9 cellular contexts compared by ENCODE assay signal in the genomic region with DNA sequence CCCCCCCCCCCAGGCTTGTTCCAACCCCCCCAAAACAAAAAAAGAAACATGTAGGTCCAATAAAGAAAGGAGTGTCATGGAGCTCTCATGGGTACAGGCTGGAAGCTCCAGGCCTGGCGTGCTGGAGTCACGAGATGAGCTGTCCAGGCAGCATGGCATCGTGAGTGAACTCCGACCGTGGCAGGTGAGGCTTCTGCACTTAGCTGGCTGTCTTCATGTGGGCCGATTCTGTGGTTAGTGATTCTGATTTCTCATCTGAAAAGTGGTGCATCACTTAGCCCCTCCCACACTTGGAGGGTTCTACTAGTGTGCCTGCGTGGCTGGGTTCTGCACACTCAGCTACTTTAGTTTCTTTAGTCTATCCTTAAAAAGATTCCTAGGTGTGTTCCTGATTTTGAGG.
A peak's percentile ranks its signal among the peaks of the same experiment; 100 is the strongest.
DNase-seq lines count a peak whose midpoint lies in the region; ATAC-seq lines count a peak whose summit lies in the region.
"Had no signal": no experiment of that assay in that cellular context is flagged by ENCODE, and none has a peak within 500 bp of the region (broad histone marks: within the 10 kb centered on the region; RNA-seq: fewer than 3 reads in every experiment).

No MANE protein-coding gene starts in this region.

- peak; percentile 97 for ATAC-seq in activated CD4-positive, CD25-positive, alpha-beta regulatory T cell treated with anti-CD3 and anti-CD28 coated beads, Interleukin-2, amount 50 U/mL, for 24 hours
- ATAC-seq in right cardiac atrium = no peak

- H3K27ac ChIP-seq in right cardiac atrium (ENCODE audit: low read length) = no peak overlapping the region
- H3K27ac ChIP-seq: epithelial cell of prostate had no signal

- peak; percentile 73 for DNase-seq in stimulated activated naive CD4-positive, alpha-beta T cell treated with Interleukin-2 at 50 U/mL for 16 hours (lab: John Stamatoyannopoulos, UW)
- no peak for DNase-seq in stimulated activated naive CD4-positive, alpha-beta T cell (lab: John Stamatoyannopoulos, UW)
- peak; percentile 19 for DNase-seq in effector CD4-positive, alpha-beta T cell
- DNase-seq in superior temporal gyrus (ENCODE audit: extremely low spot score) (peak; percentile 7), SKM-1 (lab: John Stamatoyannopoulos, UW; ENCODE audit: unreplicated experiment) (no peak), NCI-H1048 (lab: John Stamatoyannopoulos, UW) (no peak), right cardiac atrium (no peak)

- peaks cover 29% of the 10 kb centered on the region for H3K4me1 ChIP-seq in right cardiac atrium (ENCODE audit: control insufficient read depth, insufficient read depth, low read length)

- no peaks in the 10 kb centered on the region for H3K9me3 ChIP-seq in right cardiac atrium (ENCODE audit: control insufficient read depth, low read length)

- WGBS in right cardiac atrium = 71% methylated on average over 7 of the region's 7 CpGs

- no peaks in the 10 kb centered on the region for H3K27me3 ChIP-seq in right cardiac atrium (ENCODE audit: control insufficient read depth, insufficient read depth)

- H3K4me3 ChIP-seq in right cardiac atrium (ENCODE audit: low read length) = no peak overlapping the region

- intact Hi-C loops in right cardiac atrium (cut with DNase I) = loop anchor here in 3 of 4 donors (10.0 kb wide), 3 partner anchors 77 to 117 kb away; no protein-coding TSS in a partner anchor

Comparison
In these comparisons a context has a peak if more than half of its experiments do, and no peak if none do; other contexts are left out.
1. DNase-seq: peak in stimulated activated naive CD4-positive, alpha-beta T cell treated with Interleukin-2 at 50 U/mL for 16 hours (single experiment), effector CD4-positive, alpha-beta T cell (single experiment) and superior temporal gyrus (single experiment); none in stimulated activated naive CD4-positive, alpha-beta T cell (0 of 6), SKM-1 (single experiment), NCI-H1048 (single experiment) and right cardiac atrium (0 of 3).
2. ATAC-seq: peak in activated CD4-positive, CD25-positive, alpha-beta regulatory T cell treated with anti-CD3 and anti-CD28 coated beads, Interleukin-2, amount 50 U/mL, for 24 hours (2 of 2); none in right cardiac atrium (0 of 2).